Comparison of ENCODE assay signal across 10 cellular contexts in the genomic region with DNA sequence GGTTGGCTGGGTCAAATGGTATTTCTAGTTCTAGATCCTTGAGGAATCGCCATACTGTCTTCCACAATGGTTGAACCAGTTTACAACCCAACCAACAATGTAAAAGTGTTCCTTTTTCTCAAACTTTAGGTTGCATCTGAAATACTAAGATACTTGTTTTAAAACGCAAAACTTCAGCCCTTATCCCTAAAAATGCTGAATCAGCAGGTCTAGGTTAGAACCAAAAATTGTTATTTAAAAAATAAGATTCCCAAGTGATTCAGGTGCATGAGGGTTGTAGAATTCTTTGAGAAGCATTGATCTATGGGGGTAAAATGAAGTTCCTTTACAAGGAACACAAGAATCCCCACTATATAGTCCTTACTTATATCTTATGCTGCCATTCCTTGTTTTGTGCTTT. TPM values are rescaled to one million over a fixed set of nuclear protein-coding genes. Genes with fewer than 3 reads are reported as not detected.
"Had no signal": no experiment of that assay in that cellular context is flagged by ENCODE, and none has a peak within 500 bp of the region (broad histone marks: within the 10 kb centered on the region; RNA-seq: fewer than 3 reads in every experiment).

No MANE protein-coding gene starts in this region.

- H3K4me2 ChIP-seq: KMS-11 had no signal

- FAIRE-seq: H54, HTR-8/SVneo had no signal

- DNase-seq: GM23248, GOT3, H9, HCEC 1CT, Karpas-422, KBM-7 had no signal

- H3K9ac ChIP-seq: GM23248, KMS-11 had no signal

- H3K4me1 Mint-ChIP-seq: H9 had no signal

- H3K4me3 Mint-ChIP-seq: H9 had no signal

- H3K27ac Mint-ChIP-seq: H9 had no signal

- H2AFZ ChIP-seq: GM23248 had no signal

- H3K4me3 ChIP-seq: GM23248 had no signal

- H3K27ac ChIP-seq: GM23248, KMS-11 had no signal

RNA-seq across cellular contexts. Expression of gene BICC1, which starts 56.5 kb away (rescaled TPM):
- total RNA-seq: HT-29 had no signal
